In genomic region chr11:21963013-21963412, GRCh38 we compare ENCODE assay signal across 24 cellular contexts.
DNase-seq lines count a peak whose midpoint lies in the region; ATAC-seq, FAIRE-seq and TF ChIP-seq lines count a peak whose summit lies in the region.
"Had no signal": no experiment of that assay in that cellular context is flagged by ENCODE, and none has a peak within 500 bp of the region (broad histone marks: within the 10 kb centered on the region; RNA-seq: fewer than 3 reads in every experiment).

No MANE protein-coding gene starts in this region.

- CTCF ChIA-PET in GM12878 (lab: Yijun Ruan, JAX): interaction anchor here (0.6 to 1.6 kb wide), 2 partner anchors 15 to 1573 kb away, joined by 3 to 4 read pairs; no protein-coding TSS in a partner anchor

- H2AFZ ChIP-seq in GM12878 (ENCODE audit: control insufficient read depth, low read depth, low read length): no peak overlapping the region

- no peak overlapping the region for H3K9ac ChIP-seq in GM12878 (ENCODE audit: control insufficient read depth, insufficient read depth, low read length)
- H3K9ac ChIP-seq: BLaER1 had no signal

- no peak overlapping the region for H3K4me3 ChIP-seq in GM12878
- no peak overlapping the region for H3K4me3 ChIP-seq in HAP-1
- no peak overlapping the region for H3K4me3 ChIP-seq in psoas muscle
- H3K4me3 ChIP-seq: A549, BLaER1 had no signal

- in situ Hi-C loops in GM12878 (cut with MboI): no loop called here
- in situ Hi-C loops in HAP-1 (cut with MboI; ENCODE audit: low sequenced_read_pairs): no loop called here

- no peaks in the 10 kb centered on the region for H3K36me3 ChIP-seq in GM12878 (ENCODE audit: control insufficient read depth in 2 of 2, insufficient read depth in 2 of 2, low read length in 1 of 2)
- H3K36me3 ChIP-seq in HAP-1 (replicated peaks): no peaks in the 10 kb centered on the region
- H3K36me3 ChIP-seq in psoas muscle (ENCODE audit: insufficient read depth in 1 of 2, low read depth in 1 of 2): no peaks in the 10 kb centered on the region
- H3K36me3 ChIP-seq: BLaER1 had no signal

- SMC1A ChIA-PET in GM12878 (lab: Charles Lee; ENCODE audit: uncharacterized antibody, unreplicated experiment): no interaction called here

- H3K27ac ChIP-seq in GM12878 (ENCODE audit: control insufficient read depth, insufficient read depth) (no peak overlapping the region), psoas muscle (no peak overlapping the region)
- H3K27ac ChIP-seq: A549, BLaER1, HL-60 had no signal

- BruUV-seq in GM12878 (replicated peaks; lab: Mats Ljungman, UMichigan): no TSS peak

- H3K27me3 ChIP-seq in GM12878 (replicated peaks in 1 of 2; ENCODE audit: control insufficient read depth in 2 of 2, insufficient read depth in 2 of 2, low read length in 1 of 2) (no peaks in the 10 kb centered on the region), HAP-1 (ENCODE audit: low read depth) (no peaks in the 10 kb centered on the region), psoas muscle (ENCODE audit: insufficient read depth in 3 of 3, low read length in 2 of 3) (no peaks in the 10 kb centered on the region)
- H3K27me3 ChIP-seq: BLaER1 had no signal

- RAD21 ChIA-PET in GM12878 (lab: Charles Lee; ENCODE audit: unreplicated experiment): interaction anchor here (0.7 kb wide), 1 partner anchor 380 kb away, joined by 4 read pairs; no protein-coding TSS in a partner anchor

- H3K9me3 ChIP-seq in GM12878 (replicated peaks; ENCODE audit: control insufficient read depth, insufficient read depth, low read length): no peaks in the 10 kb centered on the region; the same call in 2 of the 3 replicates
- no peaks in the 10 kb centered on the region for H3K9me3 ChIP-seq in HAP-1
- H3K9me3 ChIP-seq in psoas muscle: no peaks in the 10 kb centered on the region
- H3K9me3 ChIP-seq: A549, BLaER1 had no signal

- TF ChIP-seq CTCF in GM12878 (IDR thresholded peaks at IDR 0.05 in 2 of 3, conservative IDR thresholded peaks at IDR 0.05 in 1 of 3; ENCODE audit: control insufficient read depth in 2 of 3, extremely low read depth in 1 of 3, insufficient read depth in 1 of 3, low read depth in 3 of 3, low read length in 3 of 3) (no peak), psoas muscle (IDR thresholded peaks at IDR 0.05) (no peak)

- intact Hi-C loops in GM12878 (cut with micrococcal nuclease; ENCODE audit: unreplicated experiment): no loop called here
- intact Hi-C loops in psoas muscle (cut with DNase I): no loop called here

- peak; percentile 7 for DNase-seq in GM12878 (ENCODE audit: low read depth, low spot score)
- no peak for DNase-seq in HAP-1 (ENCODE audit: low spot score in 2 of 2)
- DNase-seq in psoas muscle: no peak
- DNase-seq: Calu3; CD8-positive, alpha-beta T cell; DMS53; EL; H9; NCI-H1417 treated with DMSO at 0.1 percent for 48 hours; NCI-H1930; NCI-H226; PC-3; RPMI8226; SIG-M5; T-cell had no signal

- POLR2A ChIA-PET in GM12878 (lab: Charles Lee): no interaction called here

- no peak overlapping the region for H3K4me2 ChIP-seq in GM12878 (ENCODE audit: control insufficient read depth, insufficient read depth)
- H3K4me2 ChIP-seq: A549, BLaER1 had no signal

- FAIRE-seq in GM12878 (lab: Jason Lieb, UNC): no peak
- FAIRE-seq: A549, GM12892 had no signal

- H3K79me2 ChIP-seq in GM12878 (ENCODE audit: control insufficient read depth, insufficient read depth, low read length): no peaks in the 10 kb centered on the region

- H3K4me1 ChIP-seq in GM12878 (ENCODE audit: control insufficient read depth, insufficient read depth, low read length) (no peaks in the 10 kb centered on the region), HAP-1 (no peaks in the 10 kb centered on the region), psoas muscle (no peaks in the 10 kb centered on the region)
- H3K4me1 ChIP-seq: BLaER1 had no signal

- WGBS in GM12878 (ENCODE audit: insufficient coverage, insufficient replicate concordance, low lambda C conversion rate, missing lambda C conversion rate): 3% methylated on average over 2 of the region's 2 CpGs
- 58 to 82% (median 75%) methylated on average over 2 of the region's 2 CpGs for whole genome bisulfite sequencing in psoas muscle, 3 donors

- no peaks in the 10 kb centered on the region for H4K20me1 ChIP-seq in GM12878 (ENCODE audit: control insufficient read depth, insufficient read depth)
- H4K20me1 ChIP-seq: BLaER1 had no signal

- ATAC-seq in GM18520 (IDR thresholded peaks at IDR 0.05; ENCODE audit: unreplicated experiment): peak; percentile 64
- ATAC-seq in GM19452 (IDR thresholded peaks at IDR 0.05; ENCODE audit: unreplicated experiment): peak; percentile 56
- peak; percentile 47 for ATAC-seq in HG03097 (IDR thresholded peaks at IDR 0.05; ENCODE audit: low FRiP score, unreplicated experiment)
- peak; percentile 86 for ATAC-seq in GM12878
- no peak for ATAC-seq in GM21360 (IDR thresholded peaks at IDR 0.05; ENCODE audit: unreplicated experiment)
- no peak for ATAC-seq in psoas muscle
- ATAC-seq: A549; CD8-positive, alpha-beta T cell; PC-3; SK-N-SH treated with all-trans-retinoic acid at 6 μM for 48 hours; T-cell had no signal

- TF ChIP-seq POLR2A in GM12878 (IDR thresholded peaks at IDR 0.05; ENCODE audit: low read depth, low read length): no peak

- TF ChIP-seq RAD21 in GM12878 (IDR thresholded peaks at IDR 0.05; ENCODE audit: insufficient read depth, low read depth, low read length): no peak

- TF ChIP-seq EP300 in GM12878 (IDR thresholded peaks at IDR 0.05; ENCODE audit: borderline replicate concordance in 1 of 2, control insufficient read depth in 1 of 2, low read depth in 2 of 2, low read length in 2 of 2): no peak

TF ChIP-seq in GM12878, 131 proteins besides CTCF, POLR2A, EP300 and RAD21:
- TF ChIP-seq, protein P1, sequence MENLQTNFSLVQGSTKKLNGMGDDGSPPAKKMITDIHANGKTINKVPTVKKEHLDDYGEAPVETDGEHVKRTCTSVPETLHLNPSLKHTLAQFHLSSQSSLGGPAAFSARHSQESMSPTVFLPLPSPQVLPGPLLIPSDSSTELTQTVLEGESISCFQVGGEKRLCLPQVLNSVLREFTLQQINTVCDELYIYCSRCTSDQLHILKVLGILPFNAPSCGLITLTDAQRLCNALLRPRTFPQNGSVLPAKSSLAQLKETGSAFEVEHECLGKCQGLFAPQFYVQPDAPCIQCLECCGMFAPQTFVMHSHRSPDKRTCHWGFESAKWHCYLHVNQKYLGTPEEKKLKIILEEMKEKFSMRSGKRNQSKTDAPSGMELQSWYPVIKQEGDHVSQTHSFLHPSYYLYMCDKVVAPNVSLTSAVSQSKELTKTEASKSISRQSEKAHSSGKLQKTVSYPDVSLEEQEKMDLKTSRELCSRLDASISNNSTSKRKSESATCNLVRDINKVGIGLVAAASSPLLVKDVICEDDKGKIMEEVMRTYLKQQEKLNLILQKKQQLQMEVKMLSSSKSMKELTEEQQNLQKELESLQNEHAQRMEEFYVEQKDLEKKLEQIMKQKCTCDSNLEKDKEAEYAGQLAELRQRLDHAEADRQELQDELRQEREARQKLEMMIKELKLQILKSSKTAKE (IDR thresholded peaks at IDR 0.05; ENCODE audit: low read depth, poor library complexity, severe bottlenecking): no peak
- no peak for TF ChIP-seq EED (IDR thresholded peaks at IDR 0.05; ENCODE audit: low read depth)
- TF ChIP-seq SMAD1 (IDR thresholded peaks at IDR 0.05; ENCODE audit: low read depth, partially characterized antibody): no peak
- no peak for TF ChIP-seq NFYA (IDR thresholded peaks at IDR 0.05; ENCODE audit: borderline replicate concordance, low read depth, low read length)
- no peak for TF ChIP-seq ZNF384 (IDR thresholded peaks at IDR 0.05; ENCODE audit: borderline replicate concordance, low read depth, low read length)
- no peak for TF ChIP-seq SP1 (IDR thresholded peaks at IDR 0.05; ENCODE audit: low read depth, low read length)
- TF ChIP-seq MTA2 (IDR thresholded peaks at IDR 0.05; ENCODE audit: low read depth): no peak
- TF ChIP-seq KAT2A (conservative IDR thresholded peaks at IDR 0.05; ENCODE audit: control insufficient read depth, low read depth, low read length): no peak

Comparison
In these comparisons a context has a peak if more than half of its experiments do, and no peak if none do; other contexts are left out.
1. ATAC-seq: peak in GM18520 (single experiment), GM19452 (single experiment), HG03097 (single experiment) and GM12878 (single experiment); none in GM21360 (single experiment) and psoas muscle (0 of 4).